1 cellular context compared by ENCODE assay signal in the genomic region with DNA sequence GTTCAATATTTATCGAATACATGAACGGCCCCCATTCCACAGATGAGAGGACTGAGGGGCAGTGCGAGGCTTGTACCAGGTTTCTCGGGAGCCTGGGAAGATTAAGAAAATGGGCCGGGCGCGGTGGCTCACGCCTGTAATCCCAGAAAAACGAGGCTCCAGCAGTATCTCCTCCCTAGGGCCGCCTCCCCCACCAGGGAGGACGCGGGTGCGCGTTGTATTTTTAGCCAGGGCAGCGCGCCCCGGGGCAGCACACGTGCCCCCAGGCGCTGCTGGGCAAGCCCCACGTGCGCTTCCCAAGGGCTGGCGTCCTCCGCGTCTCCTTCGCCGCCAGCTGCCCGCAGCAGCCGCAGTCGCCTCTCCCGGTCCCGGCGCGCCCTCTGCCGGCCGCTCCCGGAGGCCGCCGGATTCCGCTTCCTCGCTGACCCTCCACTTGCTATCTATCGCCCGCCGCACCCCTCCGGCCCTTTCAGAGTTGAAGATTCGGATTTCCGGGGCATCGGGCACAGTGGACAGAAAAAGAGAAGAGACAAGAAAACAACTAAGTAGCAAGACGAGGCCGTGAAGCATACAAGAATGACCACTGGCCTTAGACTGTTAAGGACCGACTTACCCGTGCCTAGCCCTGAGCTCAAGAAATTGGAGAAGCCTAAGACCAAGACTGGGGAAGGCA.
A peak's percentile ranks its signal among the peaks of the same experiment; 100 is the strongest.
TF ChIP-seq lines count a peak whose summit lies in the region.

No MANE protein-coding gene starts in this region.

TF ChIP-seq in HepG2, 621 proteins besides CTCF, POLR2A, EP300 and RAD21 (continued from another document):
- TF ChIP-seq, protein P1, sequence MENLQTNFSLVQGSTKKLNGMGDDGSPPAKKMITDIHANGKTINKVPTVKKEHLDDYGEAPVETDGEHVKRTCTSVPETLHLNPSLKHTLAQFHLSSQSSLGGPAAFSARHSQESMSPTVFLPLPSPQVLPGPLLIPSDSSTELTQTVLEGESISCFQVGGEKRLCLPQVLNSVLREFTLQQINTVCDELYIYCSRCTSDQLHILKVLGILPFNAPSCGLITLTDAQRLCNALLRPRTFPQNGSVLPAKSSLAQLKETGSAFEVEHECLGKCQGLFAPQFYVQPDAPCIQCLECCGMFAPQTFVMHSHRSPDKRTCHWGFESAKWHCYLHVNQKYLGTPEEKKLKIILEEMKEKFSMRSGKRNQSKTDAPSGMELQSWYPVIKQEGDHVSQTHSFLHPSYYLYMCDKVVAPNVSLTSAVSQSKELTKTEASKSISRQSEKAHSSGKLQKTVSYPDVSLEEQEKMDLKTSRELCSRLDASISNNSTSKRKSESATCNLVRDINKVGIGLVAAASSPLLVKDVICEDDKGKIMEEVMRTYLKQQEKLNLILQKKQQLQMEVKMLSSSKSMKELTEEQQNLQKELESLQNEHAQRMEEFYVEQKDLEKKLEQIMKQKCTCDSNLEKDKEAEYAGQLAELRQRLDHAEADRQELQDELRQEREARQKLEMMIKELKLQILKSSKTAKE (CRISPR knock-in tag; IDR thresholded peaks at IDR 0.05; ENCODE audit: borderline replicate concordance): no peak
- TF ChIP-seq ERF (CRISPR knock-in tag; IDR thresholded peaks at IDR 0.05): peak; percentile 73
- TF ChIP-seq, protein P2, sequence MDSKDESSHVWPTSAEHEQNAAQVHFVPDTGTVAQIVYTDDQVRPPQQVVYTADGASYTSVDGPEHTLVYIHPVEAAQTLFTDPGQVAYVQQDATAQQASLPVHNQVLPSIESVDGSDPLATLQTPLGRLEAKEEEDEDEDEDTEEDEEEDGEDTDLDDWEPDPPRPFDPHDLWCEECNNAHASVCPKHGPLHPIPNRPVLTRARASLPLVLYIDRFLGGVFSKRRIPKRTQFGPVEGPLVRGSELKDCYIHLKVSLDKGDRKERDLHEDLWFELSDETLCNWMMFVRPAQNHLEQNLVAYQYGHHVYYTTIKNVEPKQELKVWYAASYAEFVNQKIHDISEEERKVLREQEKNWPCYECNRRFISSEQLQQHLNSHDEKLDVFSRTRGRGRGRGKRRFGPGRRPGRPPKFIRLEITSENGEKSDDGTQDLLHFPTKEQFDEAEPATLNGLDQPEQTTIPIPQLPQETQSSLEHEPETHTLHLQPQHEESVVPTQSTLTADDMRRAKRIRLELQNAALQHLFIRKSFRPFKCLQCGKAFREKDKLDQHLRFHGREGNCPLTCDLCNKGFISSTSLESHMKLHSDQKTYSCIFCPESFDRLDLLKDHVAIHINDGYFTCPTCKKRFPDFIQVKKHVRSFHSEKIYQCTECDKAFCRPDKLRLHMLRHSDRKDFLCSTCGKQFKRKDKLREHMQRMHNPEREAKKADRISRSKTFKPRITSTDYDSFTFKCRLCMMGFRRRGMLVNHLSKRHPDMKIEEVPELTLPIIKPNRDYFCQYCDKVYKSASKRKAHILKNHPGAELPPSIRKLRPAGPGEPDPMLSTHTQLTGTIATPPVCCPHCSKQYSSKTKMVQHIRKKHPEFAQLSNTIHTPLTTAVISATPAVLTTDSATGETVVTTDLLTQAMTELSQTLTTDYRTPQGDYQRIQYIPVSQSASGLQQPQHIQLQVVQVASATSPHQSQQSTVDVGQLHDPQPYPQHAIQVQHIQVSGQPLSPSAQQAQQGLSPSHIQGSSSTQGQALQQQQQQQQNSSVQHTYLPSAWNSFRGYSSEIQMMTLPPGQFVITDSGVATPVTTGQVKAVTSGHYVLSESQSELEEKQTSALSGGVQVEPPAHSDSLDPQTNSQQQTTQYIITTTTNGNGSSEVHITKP (CRISPR knock-in tag; IDR thresholded peaks at IDR 0.05; ENCODE audit: low read depth): peak; percentile 85
- TF ChIP-seq ZMYM3 (CRISPR knock-in tag; IDR thresholded peaks at IDR 0.05): no peak
- TF ChIP-seq ZSCAN25 (CRISPR knock-in tag; IDR thresholded peaks at IDR 0.05): peak; percentile 90
- TF ChIP-seq GABPB1 (CRISPR knock-in tag; IDR thresholded peaks at IDR 0.05): peak; percentile 74; the same call in 1 of the 2 replicates
- TF ChIP-seq, protein P3, sequence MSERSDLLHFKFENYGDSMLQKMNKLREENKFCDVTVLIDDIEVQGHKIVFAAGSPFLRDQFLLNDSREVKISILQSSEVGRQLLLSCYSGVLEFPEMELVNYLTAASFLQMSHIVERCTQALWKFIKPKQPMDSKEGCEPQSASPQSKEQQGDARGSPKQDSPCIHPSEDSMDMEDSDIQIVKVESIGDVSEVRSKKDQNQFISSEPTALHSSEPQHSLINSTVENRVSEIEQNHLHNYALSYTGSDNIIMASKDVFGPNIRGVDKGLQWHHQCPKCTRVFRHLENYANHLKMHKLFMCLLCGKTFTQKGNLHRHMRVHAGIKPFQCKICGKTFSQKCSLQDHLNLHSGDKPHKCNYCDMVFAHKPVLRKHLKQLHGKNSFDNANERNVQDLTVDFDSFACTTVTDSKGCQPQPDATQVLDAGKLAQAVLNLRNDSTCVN (CRISPR knock-in tag; IDR thresholded peaks at IDR 0.05; ENCODE audit: borderline replicate concordance): no peak
- TF ChIP-seq, protein P4, sequence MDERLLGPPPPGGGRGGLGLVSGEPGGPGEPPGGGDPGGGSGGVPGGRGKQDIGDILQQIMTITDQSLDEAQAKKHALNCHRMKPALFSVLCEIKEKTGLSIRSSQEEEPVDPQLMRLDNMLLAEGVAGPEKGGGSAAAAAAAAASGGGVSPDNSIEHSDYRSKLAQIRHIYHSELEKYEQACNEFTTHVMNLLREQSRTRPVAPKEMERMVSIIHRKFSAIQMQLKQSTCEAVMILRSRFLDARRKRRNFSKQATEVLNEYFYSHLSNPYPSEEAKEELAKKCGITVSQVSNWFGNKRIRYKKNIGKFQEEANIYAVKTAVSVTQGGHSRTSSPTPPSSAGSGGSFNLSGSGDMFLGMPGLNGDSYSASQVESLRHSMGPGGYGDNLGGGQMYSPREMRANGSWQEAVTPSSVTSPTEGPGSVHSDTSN (CRISPR knock-in tag; IDR thresholded peaks at IDR 0.05): no peak
- peak; percentile 86 for TF ChIP-seq BHLHE40 (IDR thresholded peaks at IDR 0.05; ENCODE audit: low read length)
- TF ChIP-seq, protein P5, sequence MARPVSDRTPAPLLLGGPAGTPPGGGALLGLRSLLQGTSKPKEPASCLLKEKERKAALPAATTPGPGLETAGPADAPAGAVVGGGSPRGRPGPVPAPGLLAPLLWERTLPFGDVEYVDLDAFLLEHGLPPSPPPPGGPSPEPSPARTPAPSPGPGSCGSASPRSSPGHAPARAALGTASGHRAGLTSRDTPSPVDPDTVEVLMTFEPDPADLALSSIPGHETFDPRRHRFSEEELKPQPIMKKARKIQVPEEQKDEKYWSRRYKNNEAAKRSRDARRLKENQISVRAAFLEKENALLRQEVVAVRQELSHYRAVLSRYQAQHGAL (CRISPR knock-in tag; IDR thresholded peaks at IDR 0.05; ENCODE audit: not compliant biosample characterization): no peak
- TF ChIP-seq ZNF501 (CRISPR knock-in tag; IDR thresholded peaks at IDR 0.05): 0 out of 2 replicates have a peak, but pooled peaks have one; percentile 28
- TF ChIP-seq ESRRA (CRISPR knock-in tag; IDR thresholded peaks at IDR 0.05; ENCODE audit: low read depth): no peak
- TF ChIP-seq GLI4 (CRISPR knock-in tag; IDR thresholded peaks at IDR 0.05; ENCODE audit: borderline replicate concordance): no peak
- TF ChIP-seq SOX13 (IDR thresholded peaks at IDR 0.05): no peak
- peak in 1 of 2 experiments; percentile 43; a peak in 1 of 4 replicates for TF ChIP-seq SOX13 (CRISPR knock-in tag; conservative IDR thresholded peaks at IDR 0.05 in 1 of 2, IDR thresholded peaks at IDR 0.05 in 1 of 2)
- TF ChIP-seq ZNF703 (CRISPR knock-in tag; IDR thresholded peaks at IDR 0.05; ENCODE audit: borderline replicate concordance): no peak
- TF ChIP-seq TARDBP (CRISPR knock-in tag; IDR thresholded peaks at IDR 0.05): peak; percentile 38; the same call in 1 of the 2 replicates
- TF ChIP-seq AHR (CRISPR knock-in tag; IDR thresholded peaks at IDR 0.05): no peak
- no peak for TF ChIP-seq FOSL2 (CRISPR knock-in tag; IDR thresholded peaks at IDR 0.05)
- no peak for TF ChIP-seq ZNF383 (CRISPR knock-in tag; IDR thresholded peaks at IDR 0.05; ENCODE audit: borderline replicate concordance)
- TF ChIP-seq, protein P6, sequence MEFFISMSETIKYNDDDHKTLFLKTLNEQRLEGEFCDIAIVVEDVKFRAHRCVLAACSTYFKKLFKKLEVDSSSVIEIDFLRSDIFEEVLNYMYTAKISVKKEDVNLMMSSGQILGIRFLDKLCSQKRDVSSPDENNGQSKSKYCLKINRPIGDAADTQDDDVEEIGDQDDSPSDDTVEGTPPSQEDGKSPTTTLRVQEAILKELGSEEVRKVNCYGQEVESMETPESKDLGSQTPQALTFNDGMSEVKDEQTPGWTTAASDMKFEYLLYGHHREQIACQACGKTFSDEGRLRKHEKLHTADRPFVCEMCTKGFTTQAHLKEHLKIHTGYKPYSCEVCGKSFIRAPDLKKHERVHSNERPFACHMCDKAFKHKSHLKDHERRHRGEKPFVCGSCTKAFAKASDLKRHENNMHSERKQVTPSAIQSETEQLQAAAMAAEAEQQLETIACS (CRISPR knock-in tag; IDR thresholded peaks at IDR 0.05): no peak
- TF ChIP-seq MTA1 (CRISPR knock-in tag; IDR thresholded peaks at IDR 0.05; ENCODE audit: borderline replicate concordance): no peak
- no peak for TF ChIP-seq MTA3 (CRISPR knock-in tag; IDR thresholded peaks at IDR 0.05)
- TF ChIP-seq SP140L (CRISPR knock-in tag; IDR thresholded peaks at IDR 0.05; ENCODE audit: borderline replicate concordance): no peak
- TF ChIP-seq HNRNPUL1 (IDR thresholded peaks at IDR 0.05; ENCODE audit: low read depth, low read length): no peak
- TF ChIP-seq KLF11 (CRISPR knock-in tag; IDR thresholded peaks at IDR 0.05): no peak
- no peak for TF ChIP-seq CENPT (CRISPR knock-in tag; IDR thresholded peaks at IDR 0.05; ENCODE audit: low read depth)
- TF ChIP-seq, protein P7, sequence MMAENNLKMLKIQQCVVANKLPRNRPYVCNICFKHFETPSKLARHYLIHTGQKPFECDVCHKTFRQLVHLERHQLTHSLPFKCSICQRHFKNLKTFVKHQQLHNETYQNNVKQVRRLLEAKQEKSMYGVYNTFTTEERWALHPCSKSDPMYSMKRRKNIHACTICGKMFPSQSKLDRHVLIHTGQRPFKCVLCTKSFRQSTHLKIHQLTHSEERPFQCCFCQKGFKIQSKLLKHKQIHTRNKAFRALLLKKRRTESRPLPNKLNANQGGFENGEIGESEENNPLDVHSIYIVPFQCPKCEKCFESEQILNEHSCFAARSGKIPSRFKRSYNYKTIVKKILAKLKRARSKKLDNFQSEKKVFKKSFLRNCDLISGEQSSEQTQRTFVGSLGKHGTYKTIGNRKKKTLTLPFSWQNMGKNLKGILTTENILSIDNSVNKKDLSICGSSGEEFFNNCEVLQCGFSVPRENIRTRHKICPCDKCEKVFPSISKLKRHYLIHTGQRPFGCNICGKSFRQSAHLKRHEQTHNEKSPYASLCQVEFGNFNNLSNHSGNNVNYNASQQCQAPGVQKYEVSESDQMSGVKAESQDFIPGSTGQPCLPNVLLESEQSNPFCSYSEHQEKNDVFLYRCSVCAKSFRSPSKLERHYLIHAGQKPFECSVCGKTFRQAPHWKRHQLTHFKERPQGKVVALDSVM (CRISPR knock-in tag; IDR thresholded peaks at IDR 0.05): no peak
- peak; percentile 82; the same call in 1 of the 2 replicates for TF ChIP-seq ZMAT3 (CRISPR knock-in tag; conservative IDR thresholded peaks at IDR 0.05)
- 0 out of 2 replicates have a peak, but pooled peaks have one; percentile 29 for TF ChIP-seq GATAD1 (CRISPR knock-in tag; IDR thresholded peaks at IDR 0.05)
- TF ChIP-seq MAFF (IDR thresholded peaks at IDR 0.05; ENCODE audit: low read depth, low read length): no peak
- TF ChIP-seq, protein P8, sequence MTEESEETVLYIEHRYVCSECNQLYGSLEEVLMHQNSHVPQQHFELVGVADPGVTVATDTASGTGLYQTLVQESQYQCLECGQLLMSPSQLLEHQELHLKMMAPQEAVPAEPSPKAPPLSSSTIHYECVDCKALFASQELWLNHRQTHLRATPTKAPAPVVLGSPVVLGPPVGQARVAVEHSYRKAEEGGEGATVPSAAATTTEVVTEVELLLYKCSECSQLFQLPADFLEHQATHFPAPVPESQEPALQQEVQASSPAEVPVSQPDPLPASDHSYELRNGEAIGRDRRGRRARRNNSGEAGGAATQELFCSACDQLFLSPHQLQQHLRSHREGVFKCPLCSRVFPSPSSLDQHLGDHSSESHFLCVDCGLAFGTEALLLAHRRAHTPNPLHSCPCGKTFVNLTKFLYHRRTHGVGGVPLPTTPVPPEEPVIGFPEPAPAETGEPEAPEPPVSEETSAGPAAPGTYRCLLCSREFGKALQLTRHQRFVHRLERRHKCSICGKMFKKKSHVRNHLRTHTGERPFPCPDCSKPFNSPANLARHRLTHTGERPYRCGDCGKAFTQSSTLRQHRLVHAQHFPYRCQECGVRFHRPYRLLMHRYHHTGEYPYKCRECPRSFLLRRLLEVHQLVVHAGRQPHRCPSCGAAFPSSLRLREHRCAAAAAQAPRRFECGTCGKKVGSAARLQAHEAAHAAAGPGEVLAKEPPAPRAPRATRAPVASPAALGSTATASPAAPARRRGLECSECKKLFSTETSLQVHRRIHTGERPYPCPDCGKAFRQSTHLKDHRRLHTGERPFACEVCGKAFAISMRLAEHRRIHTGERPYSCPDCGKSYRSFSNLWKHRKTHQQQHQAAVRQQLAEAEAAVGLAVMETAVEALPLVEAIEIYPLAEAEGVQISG (CRISPR knock-in tag; IDR thresholded peaks at IDR 0.05): peak; percentile 77
- TF ChIP-seq, protein P9, sequence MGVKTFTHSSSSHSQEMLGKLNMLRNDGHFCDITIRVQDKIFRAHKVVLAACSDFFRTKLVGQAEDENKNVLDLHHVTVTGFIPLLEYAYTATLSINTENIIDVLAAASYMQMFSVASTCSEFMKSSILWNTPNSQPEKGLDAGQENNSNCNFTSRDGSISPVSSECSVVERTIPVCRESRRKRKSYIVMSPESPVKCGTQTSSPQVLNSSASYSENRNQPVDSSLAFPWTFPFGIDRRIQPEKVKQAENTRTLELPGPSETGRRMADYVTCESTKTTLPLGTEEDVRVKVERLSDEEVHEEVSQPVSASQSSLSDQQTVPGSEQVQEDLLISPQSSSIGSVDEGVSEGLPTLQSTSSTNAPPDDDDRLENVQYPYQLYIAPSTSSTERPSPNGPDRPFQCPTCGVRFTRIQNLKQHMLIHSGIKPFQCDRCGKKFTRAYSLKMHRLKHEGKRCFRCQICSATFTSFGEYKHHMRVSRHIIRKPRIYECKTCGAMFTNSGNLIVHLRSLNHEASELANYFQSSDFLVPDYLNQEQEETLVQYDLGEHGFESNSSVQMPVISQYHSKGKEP (CRISPR knock-in tag; IDR thresholded peaks at IDR 0.05): 0 out of 2 replicates have a peak, but pooled peaks have one; percentile 31
- TF ChIP-seq TEAD3 (CRISPR knock-in tag; optimal IDR thresholded peaks at IDR 0.05; ENCODE audit: borderline replicate concordance): peak; percentile 65
- TF ChIP-seq TSC22D2 (CRISPR knock-in tag; IDR thresholded peaks at IDR 0.05; ENCODE audit: borderline replicate concordance): peak; percentile 36; the same call in 1 of the 2 replicates
- 0 out of 2 replicates have a peak, but pooled peaks have one; percentile 42 for TF ChIP-seq NRL (CRISPR knock-in tag; IDR thresholded peaks at IDR 0.05; ENCODE audit: borderline replicate concordance)
- no peak for TF ChIP-seq NFE2 (CRISPR knock-in tag; IDR thresholded peaks at IDR 0.05)
- no peak for TF ChIP-seq RELA (CRISPR knock-in tag; IDR thresholded peaks at IDR 0.05)
- TF ChIP-seq SP2 (CRISPR knock-in tag; IDR thresholded peaks at IDR 0.05): no peak
- TF ChIP-seq MIER3 (CRISPR knock-in tag; IDR thresholded peaks at IDR 0.05; ENCODE audit: borderline replicate concordance): no peak
- no peak for TF ChIP-seq KLF13 (CRISPR knock-in tag; IDR thresholded peaks at IDR 0.05)
- TF ChIP-seq, protein P10, sequence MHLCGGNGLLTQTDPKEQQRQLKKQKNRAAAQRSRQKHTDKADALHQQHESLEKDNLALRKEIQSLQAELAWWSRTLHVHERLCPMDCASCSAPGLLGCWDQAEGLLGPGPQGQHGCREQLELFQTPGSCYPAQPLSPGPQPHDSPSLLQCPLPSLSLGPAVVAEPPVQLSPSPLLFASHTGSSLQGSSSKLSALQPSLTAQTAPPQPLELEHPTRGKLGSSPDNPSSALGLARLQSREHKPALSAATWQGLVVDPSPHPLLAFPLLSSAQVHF (CRISPR knock-in tag; IDR thresholded peaks at IDR 0.05): 0 out of 2 replicates have a peak, but pooled peaks have one; percentile 76
